ENCODE assay signal across 11 cellular contexts in genomic region chr20:237479-237878, GRCh38.
DNase-seq lines count a peak whose midpoint lies in the region; ATAC-seq, FAIRE-seq and TF ChIP-seq lines count a peak whose summit lies in the region.
"Had no signal": no experiment of that assay in that cellular context is flagged by ENCODE, and none has a peak within 500 bp of the region (broad histone marks: within the 10 kb centered on the region; RNA-seq: fewer than 3 reads in every experiment).

No MANE protein-coding gene starts in this region.

- no peak overlapping the region for H3K9ac ChIP-seq in MM.1S (ENCODE audit: low read length)

- DNase-seq in MM.1S (no peak), NAMALWA (ENCODE audit: low spot score) (no peak), D721Med (ENCODE audit: insufficient read length, low spot score) (no peak)
- DNase-seq in stimulated activated CD4-positive, alpha-beta T cell treated with anti-CD3 and anti-CD28 coated beads, Interleukin-1b, Interleukin-23, amount 100 ng/mL, for 48 hours: peak; percentile 48
- DNase-seq in central memory CD4-positive, alpha-beta T cell: no peak
- DNase-seq: right cardiac atrium had no signal

- no peak overlapping the region for H3K27ac ChIP-seq in MM.1S (ENCODE audit: low read length)

- peaks cover 25% of the 10 kb centered on the region for H3K4me1 Mint-ChIP-seq in activated naive CD4-positive, alpha-beta T cell treated with anti-CD3 and anti-CD28 coated beads, Interleukin-2, amount 50 U/mL, for 24 hours

- peak overlapping the region; percentile 83 for H3K27ac Mint-ChIP-seq in activated naive CD4-positive, alpha-beta T cell treated with anti-CD3 and anti-CD28 coated beads, Interleukin-2, amount 50 U/mL, for 24 hours

- H2AFZ ChIP-seq in MM.1S (ENCODE audit: low read length): peak overlapping the region; percentile 59

- no peak for TF ChIP-seq CTCF in MM.1S (IDR thresholded peaks at IDR 0.05; ENCODE audit: low read length)
- TF ChIP-seq CTCF in D721Med (IDR thresholded peaks at IDR 0.05; ENCODE audit: insufficient read depth, missing control alignments): no peak

- H3K4me3 Mint-ChIP-seq in activated naive CD4-positive, alpha-beta T cell treated with anti-CD3 and anti-CD28 coated beads, Interleukin-2, amount 50 U/mL, for 24 hours: peak overlapping the region; percentile 80

- H3K4me1 ChIP-seq in MM.1S (ENCODE audit: low read length): peaks cover 5% of the 10 kb centered on the region; the same call in 1 of the 2 replicates

- no peaks in the 10 kb centered on the region for H3K9me3 ChIP-seq in MM.1S (replicated peaks; ENCODE audit: insufficient read depth, low read length)
- H3K9me3 ChIP-seq: heart left ventricle had no signal

- H3K4me3 ChIP-seq in MM.1S (ENCODE audit: low read length): peak overlapping the region; percentile 20; the same call in 1 of the 2 replicates

- no peaks in the 10 kb centered on the region for H3K9me3 Mint-ChIP-seq in activated naive CD4-positive, alpha-beta T cell treated with anti-CD3 and anti-CD28 coated beads, Interleukin-2, amount 50 U/mL, for 24 hours

- H3K79me2 ChIP-seq in MM.1S (ENCODE audit: low read length): no peaks in the 10 kb centered on the region

- H3K36me3 ChIP-seq in MM.1S (replicated peaks; ENCODE audit: insufficient read depth, low read length): no peaks in the 10 kb centered on the region
- H3K36me3 ChIP-seq: heart left ventricle had no signal

- H4K20me1 ChIP-seq in MM.1S (ENCODE audit: insufficient read depth, low read length): no peaks in the 10 kb centered on the region

- peak; percentile 67 for ATAC-seq in GM18502 (IDR thresholded peaks at IDR 0.05; ENCODE audit: poor library complexity, unreplicated experiment)
- ATAC-seq in GM18907 (IDR thresholded peaks at IDR 0.05; ENCODE audit: unreplicated experiment): no peak
- ATAC-seq: Panc1 had no signal

- peak overlapping the region; percentile 39 for H3K4me2 ChIP-seq in MM.1S (ENCODE audit: low read depth, low read length)

- no peaks in the 10 kb centered on the region for H3K27me3 Mint-ChIP-seq in activated naive CD4-positive, alpha-beta T cell treated with anti-CD3 and anti-CD28 coated beads, Interleukin-2, amount 50 U/mL, for 24 hours

- no peak for FAIRE-seq in D721Med (lab: Jason Lieb, UNC)

- no peaks in the 10 kb centered on the region for H3K36me3 Mint-ChIP-seq in activated naive CD4-positive, alpha-beta T cell treated with anti-CD3 and anti-CD28 coated beads, Interleukin-2, amount 50 U/mL, for 24 hours

- H3K9me2 ChIP-seq in MM.1S (replicated peaks; ENCODE audit: insufficient read depth, low read length): no peaks in the 10 kb centered on the region

- H3F3A ChIP-seq in MM.1S (ENCODE audit: insufficient read depth, low read length): no peaks in the 10 kb centered on the region

- H3K27me3 ChIP-seq in MM.1S (replicated peaks; ENCODE audit: insufficient read depth, low read length): no peaks in the 10 kb centered on the region
